18 cellular contexts compared by ENCODE assay signal in the genomic region with DNA sequence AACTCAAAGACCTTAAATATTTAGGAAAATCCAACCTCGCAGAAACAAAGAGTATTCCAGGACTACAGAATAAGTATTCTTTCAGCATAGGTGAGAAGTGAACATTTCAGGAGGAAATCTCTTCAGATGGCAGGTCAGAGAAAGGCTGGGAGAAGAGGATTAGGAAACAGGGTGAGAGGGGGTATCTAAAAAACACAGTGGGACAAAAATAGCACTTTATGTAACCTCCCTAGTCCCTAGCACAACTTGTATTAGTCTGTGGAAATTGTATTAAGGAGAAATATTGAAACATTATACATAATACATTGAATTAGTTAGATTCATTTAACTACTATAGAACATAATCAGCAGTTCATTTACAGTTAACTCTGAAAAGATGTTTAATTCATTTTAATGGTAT.
DNase-seq lines count a peak whose midpoint lies in the region; ATAC-seq, FAIRE-seq and TF ChIP-seq lines count a peak whose summit lies in the region.
"Had no signal": no experiment of that assay in that cellular context is flagged by ENCODE, and none has a peak within 500 bp of the region (broad histone marks: within the 10 kb centered on the region; RNA-seq: fewer than 3 reads in every experiment).

No MANE protein-coding gene starts in this region.

- DNase-seq in Right ventricle myocardium superior (no peak), cardiac septum (ENCODE audit: low spot score) (no peak), esophagus muscularis mucosa (ENCODE audit: extremely low spot score) (no peak), left ventricle myocardium inferior (no peak), sigmoid colon (no peak), GM19239 (ENCODE audit: insufficient read length, low spot score) (no peak), esophagus squamous epithelium (lab: John Stamatoyannopoulos, UW) (no peak)
- DNase-seq in activated CD4-positive, alpha-beta T cell treated with anti-CD3 and anti-CD28 coated beads, Interleukin-2, amount 50 U/mL, for 1 hour = no peak
- DNase-seq: ACHN; Calu3; CD4-positive, CD25-positive, alpha-beta regulatory T cell; DMS 273 treated with DMSO at 0.1 percent for 48 hours; DMS79 had no signal

- H3K4me3 ChIP-seq in esophagus muscularis mucosa (no peak overlapping the region), left ventricle myocardium inferior (no peak overlapping the region), sigmoid colon (no peak overlapping the region), esophagus squamous epithelium (no peak overlapping the region)
- H3K4me3 ChIP-seq: BLaER1 treated with 17β-estradiol and CSF1 and Interleukin-3, amounts not matched to agents 10 nM and 100 nM; HAP-1 had no signal

- TF ChIP-seq CTCF in esophagus muscularis mucosa (IDR thresholded peaks at IDR 0.05) (no peak), left ventricle myocardium inferior (IDR thresholded peaks at IDR 0.05; ENCODE audit: borderline replicate concordance) (no peak), sigmoid colon (IDR thresholded peaks at IDR 0.05) (no peak), esophagus squamous epithelium (IDR thresholded peaks at IDR 0.05) (no peak)

- WGBS in esophagus muscularis mucosa = 70% methylated on average over 1 of the region's 1 CpG
- 97 to 98% methylated on average over 1 of the region's 1 CpG for WGBS in sigmoid colon, 2 donors
- 84 to 90% methylated on average over 1 of the region's 1 CpG for WGBS in esophagus squamous epithelium, 2 donors

- TF ChIP-seq EP300 in esophagus muscularis mucosa (IDR thresholded peaks at IDR 0.05) (no peak), sigmoid colon (IDR thresholded peaks at IDR 0.05) (no peak)

- H3K9me3 ChIP-seq in esophagus muscularis mucosa = no peaks in the 10 kb centered on the region
- no peaks in the 10 kb centered on the region for H3K9me3 ChIP-seq in left ventricle myocardium inferior (replicated peaks)
- H3K9me3 ChIP-seq in sigmoid colon = no peaks in the 10 kb centered on the region
- no peaks in the 10 kb centered on the region for H3K9me3 ChIP-seq in esophagus squamous epithelium
- H3K9me3 ChIP-seq: BLaER1 treated with 17β-estradiol and CSF1 and Interleukin-3, amounts not matched to agents 10 nM and 100 nM; HAP-1 had no signal

- H3K27ac ChIP-seq in esophagus muscularis mucosa (replicated peaks in 1 of 4) = peak overlapping the region; percentile 52 to 72 (median 70)
- H3K27ac ChIP-seq in left ventricle myocardium inferior (replicated peaks) = peak overlapping the region; percentile 68
- H3K27ac ChIP-seq in sigmoid colon = peak overlapping the region in 3 of 4 donors; percentile 56 to 69 (median 65)
- peak overlapping the region in 2 of 4 donors; percentile 33 to 56 for H3K27ac ChIP-seq in esophagus squamous epithelium
- H3K27ac ChIP-seq: BLaER1 treated with 17β-estradiol and CSF1 and Interleukin-3, amounts not matched to agents 10 nM and 100 nM had no signal

- H3K4me1 ChIP-seq in esophagus muscularis mucosa (peaks cover 18 to 52% (median 45%) of the 10 kb centered on the region in 4 donors), left ventricle myocardium inferior (peaks cover 30% of the 10 kb centered on the region), sigmoid colon (peaks cover 0 to 32% (median 26%) of the 10 kb centered on the region in 4 donors), esophagus squamous epithelium (peaks cover 0 to 22% (median 0%) of the 10 kb centered on the region in 3 donors)

- H3K36me3 ChIP-seq in esophagus muscularis mucosa (no peaks in the 10 kb centered on the region), left ventricle myocardium inferior (no peaks in the 10 kb centered on the region), sigmoid colon (no peaks in the 10 kb centered on the region), esophagus squamous epithelium (no peaks in the 10 kb centered on the region)
- H3K36me3 ChIP-seq: BLaER1 treated with 17β-estradiol and CSF1 and Interleukin-3, amounts not matched to agents 10 nM and 100 nM; HAP-1 had no signal

- intact Hi-C loops in Right ventricle myocardium superior (cut with DNase I) = no loop called here
- intact Hi-C loops in cardiac septum (cut with DNase I) = no loop called here
- intact Hi-C loops in esophagus muscularis mucosa (cut with DNase I) = no loop called here
- intact Hi-C loops in left ventricle myocardium inferior (cut with micrococcal nuclease) = no loop called here
- intact Hi-C loops in sigmoid colon (cut with DNase I) = no loop called here
- intact Hi-C loops in esophagus squamous epithelium (cut with DNase I) = no loop called here

- FAIRE-seq in GM19239 (lab: Jason Lieb, UNC) = no peak
- FAIRE-seq: G401.6, GM12891, H1 had no signal

- TF ChIP-seq POLR2A in esophagus muscularis mucosa (IDR thresholded peaks at IDR 0.05; ENCODE audit: low read depth) (no peak), sigmoid colon (IDR thresholded peaks at IDR 0.05) (no peak), esophagus squamous epithelium (IDR thresholded peaks at IDR 0.05) (no peak)

- H3K27me3 ChIP-seq in esophagus muscularis mucosa (no peaks in the 10 kb centered on the region), left ventricle myocardium inferior (ENCODE audit: low read depth) (no peaks in the 10 kb centered on the region), sigmoid colon (no peaks in the 10 kb centered on the region), esophagus squamous epithelium (no peaks in the 10 kb centered on the region)
- H3K27me3 ChIP-seq: BLaER1 treated with 17β-estradiol and CSF1 and Interleukin-3, amounts not matched to agents 10 nM and 100 nM had no signal

- ATAC-seq in Right ventricle myocardium superior (ENCODE audit: poor library complexity) = peak; percentile 59
